1 cellular context compared by ENCODE assay signal in the genomic region with DNA sequence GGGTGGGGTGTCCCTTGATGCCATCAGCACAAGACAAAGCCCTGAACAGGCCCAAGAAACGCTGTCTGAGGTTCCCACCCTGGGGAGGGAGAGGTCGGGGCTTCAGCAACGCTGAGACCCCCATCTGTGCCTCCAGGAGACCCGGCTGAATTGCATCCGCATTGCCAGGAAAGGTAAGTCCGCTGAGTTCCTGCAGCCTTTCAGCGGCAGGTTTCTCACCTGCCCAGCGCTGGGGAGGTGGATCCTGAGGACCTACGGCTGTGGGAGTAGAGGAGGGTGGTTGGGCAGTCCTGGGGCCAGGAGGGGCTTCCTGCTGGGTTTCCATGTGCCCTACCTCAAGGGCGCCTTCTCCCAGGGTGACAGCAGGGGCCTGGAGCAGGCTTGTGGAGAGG.
TF ChIP-seq lines count a peak whose summit lies in the region.

No MANE protein-coding gene starts in this region.

TF ChIP-seq in SK-N-SH treated with all-trans-retinoic acid at 6 μM for 48 hours, 23 proteins besides CTCF, POLR2A, EP300 and RAD21 (continued from another document):
- TF ChIP-seq, protein P1, sequence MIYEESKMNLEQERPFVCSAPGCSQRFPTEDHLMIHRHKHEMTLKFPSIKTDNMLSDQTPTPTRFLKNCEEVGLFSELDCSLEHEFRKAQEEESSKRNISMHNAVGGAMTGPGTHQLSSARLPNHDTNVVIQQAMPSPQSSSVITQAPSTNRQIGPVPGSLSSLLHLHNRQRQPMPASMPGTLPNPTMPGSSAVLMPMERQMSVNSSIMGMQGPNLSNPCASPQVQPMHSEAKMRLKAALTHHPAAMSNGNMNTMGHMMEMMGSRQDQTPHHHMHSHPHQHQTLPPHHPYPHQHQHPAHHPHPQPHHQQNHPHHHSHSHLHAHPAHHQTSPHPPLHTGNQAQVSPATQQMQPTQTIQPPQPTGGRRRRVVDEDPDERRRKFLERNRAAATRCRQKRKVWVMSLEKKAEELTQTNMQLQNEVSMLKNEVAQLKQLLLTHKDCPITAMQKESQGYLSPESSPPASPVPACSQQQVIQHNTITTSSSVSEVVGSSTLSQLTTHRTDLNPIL (CRISPR knock-in tag; IDR thresholded peaks at IDR 0.05; ENCODE audit: low read depth) = no peak
